ENCODE assay signal across 8 cellular contexts in genomic region chr4:304987-305680, GRCh38. TPM values are rescaled to one million over a fixed set of nuclear protein-coding genes. Genes with fewer than 3 reads are reported as not detected.
DNase-seq lines count a peak whose midpoint lies in the region; ATAC-seq and TF ChIP-seq lines count a peak whose summit lies in the region.

ZNF732 (minus strand) TSS chr4:305474; CDS start chr4:305310, 164 bp downstream.

- intact Hi-C loops in right cardiac atrium (cut with DNase I) = no loop called here

- H3K27me3 ChIP-seq in right cardiac atrium (ENCODE audit: control insufficient read depth, insufficient read depth) = no peaks in the 10 kb centered on the region

- 4% methylated on average over 53 of the region's 53 CpGs for WGBS in right cardiac atrium

- ATAC-seq in right cardiac atrium (peak; percentile 92 to 100), GM21515 (IDR thresholded peaks at IDR 0.05; ENCODE audit: unreplicated experiment) (no peak), HG03432 (IDR thresholded peaks at IDR 0.05; ENCODE audit: unreplicated experiment) (no peak)

- POLR2A ChIA-PET in HEK293T (lab: Yijun Ruan, JAX) = no interaction called here

- H3K4me1 ChIP-seq in right cardiac atrium (ENCODE audit: control insufficient read depth, insufficient read depth, low read length) = peaks cover 2% of the 10 kb centered on the region

- DNase-seq in Daoy (ENCODE audit: low read depth) = peak; percentile 51
- DNase-seq in amniotic epithelial cell (ENCODE audit: low read depth) = peak; percentile 91
- peak; percentile 54 to 64 (median 58) for DNase-seq in right cardiac atrium
- peak; percentile 11 for DNase-seq in pulmonary artery endothelial cell (ENCODE audit: low read depth, low spot score)
- DNase-seq in HEK293T (ENCODE audit: extremely low spot score) = no peak
- DNase-seq in GF-D8 (lab: John Stamatoyannopoulos, UW) = no peak

- no peak within 1 kb of the TSS for H3K27ac ChIP-seq in right cardiac atrium (ENCODE audit: low read length)

- CTCF ChIA-PET in HEK293T (lab: Yijun Ruan, JAX) = no interaction called here

- H3K4me3 ChIP-seq in right cardiac atrium (ENCODE audit: low read length) = peak within 1 kb of the TSS; percentile 56

- no peaks in the 10 kb centered on the region for H3K9me3 ChIP-seq in right cardiac atrium (ENCODE audit: control insufficient read depth, low read length)

TF ChIP-seq in HEK293T, 16 proteins besides CTCF, POLR2A, EP300 and RAD21:
- TF ChIP-seq L3MBTL2 (conservative IDR thresholded peaks at IDR 0.05) (no peak), PKNOX1 (IDR thresholded peaks at IDR 0.05) (no peak), FOXK2 (IDR thresholded peaks at IDR 0.05) (no peak), ARNT (IDR thresholded peaks at IDR 0.05) (no peak), ELF4 (IDR thresholded peaks at IDR 0.05) (no peak), SP1 (IDR thresholded peaks at IDR 0.05) (no peak), NFRKB (IDR thresholded peaks at IDR 0.05) (no peak), TARDBP (IDR thresholded peaks at IDR 0.05) (no peak), CTBP1 (IDR thresholded peaks at IDR 0.05; ENCODE audit: borderline replicate concordance) (no peak), HDGF (IDR thresholded peaks at IDR 0.05; ENCODE audit: borderline replicate concordance) (no peak), LEF1 (IDR thresholded peaks at IDR 0.05; ENCODE audit: borderline replicate concordance) (no peak), FOXA1 (IDR thresholded peaks at IDR 0.05) (no peak)

RNA-seq across cellular contexts. Expression of gene ZNF732, which starts in this region (rescaled TPM):
- total RNA-seq in Daoy (2014; rRNA removed; shearing (Covaris generic)) = 0.12 and 1.1 TPM in 2 replicates
- total RNA-seq in right cardiac atrium (under 1 TPM in 1 of 4 donors, not detected in 3; 0.25 TPM), pulmonary artery endothelial cell (0.86 and 1.1 TPM in 2 replicates)
- polyA plus RNA-seq in right cardiac atrium = 0.09 TPM

Comparison
In these comparisons a context has a peak if more than half of its experiments do, and no peak if none do; other contexts are left out.
1. Peak in DNase-seq, ATAC-seq and H3K4me3 ChIP-seq in right cardiac atrium; RNA of the gene not detected or under 1 TPM.
2. DNase-seq: peak in Daoy (single experiment), amniotic epithelial cell (single experiment) and pulmonary artery endothelial cell (single experiment); none in HEK293T (single experiment) and GF-D8 (single experiment).